In the genomic region with DNA sequence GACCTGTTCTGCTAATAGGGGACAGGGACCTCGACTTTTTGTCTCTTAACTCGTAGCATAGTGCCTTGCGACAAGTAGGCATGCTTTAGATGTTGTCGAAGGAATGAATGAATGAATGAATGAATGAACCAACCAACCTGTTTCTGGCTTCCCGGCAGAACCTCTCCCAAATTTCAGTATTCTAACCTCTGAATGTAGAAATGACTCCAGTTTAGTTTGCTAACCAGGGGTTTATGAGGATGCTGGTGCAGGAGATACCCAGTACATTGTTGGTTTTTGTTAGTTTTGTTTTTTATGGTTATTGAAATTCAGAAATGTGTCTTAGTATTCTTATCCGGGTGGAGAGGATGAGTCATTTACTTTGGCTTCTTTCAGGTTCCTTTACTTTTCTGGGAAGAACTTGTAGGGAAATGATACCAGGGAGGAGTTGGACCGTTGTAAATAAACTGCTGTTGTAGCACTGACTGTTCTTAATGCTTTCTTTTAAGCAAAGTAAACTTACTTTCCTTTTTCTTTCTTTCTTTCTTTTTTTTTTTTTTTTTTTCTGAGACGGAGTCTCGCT, we compare ENCODE assay signal across 8 cellular contexts. TPM values are rescaled to one million over a fixed set of nuclear protein-coding genes. Genes with fewer than 3 reads are reported as not detected.
A peak's percentile ranks its signal among the peaks of the same experiment; 100 is the strongest.
DNase-seq lines count a peak whose midpoint lies in the region; ATAC-seq and TF ChIP-seq lines count a peak whose summit lies in the region.

No MANE protein-coding gene starts in this region.

- peaks cover 2% of the 10 kb centered on the region for H3K9me3 Mint-ChIP-seq in activated T-cell treated with anti-CD3 and anti-CD28 coated beads, Interleukin-2, amount 50 U/mL, for 24 hours
- H3K9me3 Mint-ChIP-seq in activated naive CD8-positive, alpha-beta T cell (ENCODE audit: low read depth) = no peaks in the 10 kb centered on the region

- H3K36me3 Mint-ChIP-seq in activated T-cell treated with anti-CD3 and anti-CD28 coated beads, Interleukin-2, amount 50 U/mL, for 24 hours (ENCODE audit: low read depth) = peaks cover 10% of the 10 kb centered on the region
- peaks cover 4% of the 10 kb centered on the region for H3K36me3 Mint-ChIP-seq in activated naive CD8-positive, alpha-beta T cell

- H3K4me1 ChIP-seq in tibial nerve = peaks cover 0 to 14% (median 3%) of the 10 kb centered on the region in 4 donors

- TF ChIP-seq POLR2A in tibial nerve (IDR thresholded peaks at IDR 0.05) = no peak

- H3K36me3 ChIP-seq in kidney epithelial cell (ENCODE audit: control insufficient read depth, insufficient read depth, low read length) (peaks cover 1% of the 10 kb centered on the region), tibial nerve (peaks cover 0 to 8% (median 0%) of the 10 kb centered on the region in 3 donors)

- no peak for TF ChIP-seq EP300 in tibial nerve (IDR thresholded peaks at IDR 0.05)

- ATAC-seq in HG03442 (IDR thresholded peaks at IDR 0.05; ENCODE audit: unreplicated experiment) = no peak
- no peak for ATAC-seq in GM21423 (IDR thresholded peaks at IDR 0.05; ENCODE audit: unreplicated experiment)

- DNase-seq in activated T-cell treated with anti-CD3 and anti-CD28 coated beads, Interleukin-2, amount 50 U/mL, for 24 hours = no peak
- DNase-seq in activated T-cell treated with anti-CD3 and anti-CD28 coated beads, Interleukin-2, amount 50 U/mL, for 1 hour = no peak
- DNase-seq in kidney epithelial cell (ENCODE audit: low read depth) (no peak), tibial nerve (ENCODE audit: low spot score in 2 of 2) (no peak), medulla oblongata (ENCODE audit: extremely low spot score) (no peak)

- peak overlapping the region; percentile 57 for H3K4me3 ChIP-seq in kidney epithelial cell (ENCODE audit: low read depth, low read length)
- peak overlapping the region; percentile 51 to 89 (median 62) for H3K4me3 ChIP-seq in tibial nerve

- TF ChIP-seq CTCF in kidney epithelial cell (IDR thresholded peaks at IDR 0.05; ENCODE audit: insufficient read depth, low read length, poor library complexity, severe bottlenecking) = no peak
- no peak for TF ChIP-seq CTCF in tibial nerve (IDR thresholded peaks at IDR 0.05)

- H3K27ac ChIP-seq in tibial nerve = peak overlapping the region in 1 of 4 donors; percentile 75

- peak overlapping the region; percentile 92 for H3K27ac Mint-ChIP-seq in activated T-cell treated with anti-CD3 and anti-CD28 coated beads, Interleukin-2, amount 50 U/mL, for 24 hours
- peak overlapping the region; percentile 85 for H3K27ac Mint-ChIP-seq in activated naive CD8-positive, alpha-beta T cell

- 70% methylated on average over 9 of the region's 9 CpGs for WGBS in tibial nerve, 2 donors

- H3K4me1 Mint-ChIP-seq in activated T-cell treated with anti-CD3 and anti-CD28 coated beads, Interleukin-2, amount 50 U/mL, for 24 hours (ENCODE audit: low read depth) = peaks cover 23% of the 10 kb centered on the region
- H3K4me1 Mint-ChIP-seq in activated naive CD8-positive, alpha-beta T cell (ENCODE audit: low read depth) = peaks cover 29% of the 10 kb centered on the region

- H3K27me3 Mint-ChIP-seq in activated T-cell treated with anti-CD3 and anti-CD28 coated beads, Interleukin-2, amount 50 U/mL, for 24 hours = peaks cover 13% of the 10 kb centered on the region
- H3K27me3 Mint-ChIP-seq in activated naive CD8-positive, alpha-beta T cell = peaks cover 12% of the 10 kb centered on the region

- no peaks in the 10 kb centered on the region for H3K9me3 ChIP-seq in tibial nerve

- H3K27me3 ChIP-seq in kidney epithelial cell (ENCODE audit: control insufficient read depth, insufficient read depth, low read length) (no peaks in the 10 kb centered on the region), tibial nerve (peaks cover 0 to 21% of the 10 kb centered on the region in 2 donors)

- H3K4me3 Mint-ChIP-seq in activated T-cell treated with anti-CD3 and anti-CD28 coated beads, Interleukin-2, amount 50 U/mL, for 24 hours = peak overlapping the region; percentile 92
- H3K4me3 Mint-ChIP-seq in activated naive CD8-positive, alpha-beta T cell = peak overlapping the region; percentile 91

RNA-seq across cellular contexts. Expression of gene EHHADH, which starts 29.6 kb away (rescaled TPM):
- 5.9 and 9.0 TPM in 2 replicates for total RNA-seq in kidney epithelial cell
- 1 to 10 TPM; 3.1 to 5.2 (median 4.1) TPM for total RNA-seq in tibial nerve
